ENCODE assay signal across 1 cellular context in the genomic region with DNA sequence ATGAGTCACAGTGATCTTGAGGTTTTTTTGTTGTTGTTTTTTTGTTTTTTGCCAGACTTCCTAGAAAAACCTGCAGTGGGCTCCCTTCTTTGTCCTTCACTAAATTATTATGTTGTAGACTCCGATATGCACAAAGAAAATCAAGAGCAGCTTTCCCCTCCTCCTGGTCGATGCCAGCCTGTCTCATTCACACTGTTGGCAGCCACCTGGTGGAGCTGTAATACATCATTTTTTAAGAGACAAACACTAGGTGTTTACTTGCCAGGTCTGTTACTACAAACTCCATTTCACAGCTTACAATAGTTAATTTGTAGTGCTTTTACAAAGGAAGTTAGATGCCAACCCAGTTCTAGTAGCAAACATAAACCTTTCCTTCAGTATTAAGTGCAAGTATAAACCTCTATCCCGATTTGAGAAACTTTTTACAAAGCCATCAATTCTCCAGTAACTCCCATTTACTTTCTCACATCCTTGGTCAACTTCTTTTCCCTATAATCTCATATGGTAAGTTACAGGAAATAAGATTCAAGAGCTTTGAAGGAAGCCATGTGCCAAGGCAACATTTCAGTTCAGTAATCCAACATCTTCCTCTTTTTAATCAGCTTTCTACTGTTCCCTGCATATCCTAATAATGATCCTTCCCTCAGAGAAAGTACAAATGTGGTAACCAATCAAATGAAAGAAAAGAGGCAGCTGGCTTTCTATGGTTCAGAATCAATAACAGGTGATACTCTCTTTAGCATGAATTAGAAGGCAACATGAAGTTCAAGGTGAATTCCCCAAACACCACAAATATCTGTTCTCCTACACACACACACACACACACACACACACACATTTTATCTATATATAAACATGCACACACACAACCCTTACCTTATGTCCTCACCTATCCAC.
TF ChIP-seq lines count a peak whose summit lies in the region.

No MANE protein-coding gene starts in this region.

TF ChIP-seq in GM12878, 131 proteins besides CTCF, POLR2A, EP300 and RAD21:
- TF ChIP-seq, protein P1, sequence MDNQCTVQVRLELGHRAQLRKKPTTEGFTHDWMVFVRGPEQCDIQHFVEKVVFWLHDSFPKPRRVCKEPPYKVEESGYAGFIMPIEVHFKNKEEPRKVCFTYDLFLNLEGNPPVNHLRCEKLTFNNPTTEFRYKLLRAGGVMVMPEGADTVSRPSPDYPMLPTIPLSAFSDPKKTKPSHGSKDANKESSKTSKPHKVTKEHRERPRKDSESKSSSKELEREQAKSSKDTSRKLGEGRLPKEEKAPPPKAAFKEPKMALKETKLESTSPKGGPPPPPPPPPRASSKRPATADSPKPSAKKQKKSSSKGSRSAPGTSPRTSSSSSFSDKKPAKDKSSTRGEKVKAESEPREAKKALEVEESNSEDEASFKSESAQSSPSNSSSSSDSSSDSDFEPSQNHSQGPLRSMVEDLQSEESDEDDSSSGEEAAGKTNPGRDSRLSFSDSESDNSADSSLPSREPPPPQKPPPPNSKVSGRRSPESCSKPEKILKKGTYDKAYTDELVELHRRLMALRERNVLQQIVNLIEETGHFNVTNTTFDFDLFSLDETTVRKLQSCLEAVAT (IDR thresholded peaks at IDR 0.05) = no peak
- TF ChIP-seq RFX5 (IDR thresholded peaks at IDR 0.05; ENCODE audit: low read depth, low read length) (no peak), ZNF622 (IDR thresholded peaks at IDR 0.05) (peak; percentile 18; the same call in 1 of the 2 replicates), YY1 (IDR thresholded peaks at IDR 0.05; ENCODE audit: low read depth, low read length) (no peak), SMC3 (IDR thresholded peaks at IDR 0.05; ENCODE audit: borderline replicate concordance, low read length) (peak; percentile 29; the same call in 1 of the 2 replicates), CREB1 (IDR thresholded peaks at IDR 0.05; ENCODE audit: low read depth) (peak; percentile 28; the same call in 1 of the 2 replicates), JUND (IDR thresholded peaks at IDR 0.05; ENCODE audit: low read depth, low read length) (no peak), NFYA (IDR thresholded peaks at IDR 0.05; ENCODE audit: borderline replicate concordance, low read depth, low read length) (no peak), RB1 (IDR thresholded peaks at IDR 0.05; ENCODE audit: borderline replicate concordance) (no peak), ESRRA (IDR thresholded peaks at IDR 0.05; ENCODE audit: low read length) (no peak)
- TF ChIP-seq, protein P2, sequence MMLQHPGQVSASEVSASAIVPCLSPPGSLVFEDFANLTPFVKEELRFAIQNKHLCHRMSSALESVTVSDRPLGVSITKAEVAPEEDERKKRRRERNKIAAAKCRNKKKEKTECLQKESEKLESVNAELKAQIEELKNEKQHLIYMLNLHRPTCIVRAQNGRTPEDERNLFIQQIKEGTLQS (IDR thresholded peaks at IDR 0.05; ENCODE audit: borderline replicate concordance, extremely low read depth, low read depth, low read length) = peak; percentile 12; the same call in 1 of the 2 replicates
- TF ChIP-seq, protein P3, sequence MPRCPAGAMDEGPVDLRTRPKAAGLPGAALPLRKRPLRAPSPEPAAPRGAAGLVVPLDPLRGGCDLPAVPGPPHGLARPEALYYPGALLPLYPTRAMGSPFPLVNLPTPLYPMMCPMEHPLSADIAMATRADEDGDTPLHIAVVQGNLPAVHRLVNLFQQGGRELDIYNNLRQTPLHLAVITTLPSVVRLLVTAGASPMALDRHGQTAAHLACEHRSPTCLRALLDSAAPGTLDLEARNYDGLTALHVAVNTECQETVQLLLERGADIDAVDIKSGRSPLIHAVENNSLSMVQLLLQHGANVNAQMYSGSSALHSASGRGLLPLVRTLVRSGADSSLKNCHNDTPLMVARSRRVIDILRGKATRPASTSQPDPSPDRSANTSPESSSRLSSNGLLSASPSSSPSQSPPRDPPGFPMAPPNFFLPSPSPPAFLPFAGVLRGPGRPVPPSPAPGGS (IDR thresholded peaks at IDR 0.05; ENCODE audit: borderline replicate concordance, insufficient read depth, low read depth, low read length, poor library complexity, severe bottlenecking) = no peak
